In the genomic region with DNA sequence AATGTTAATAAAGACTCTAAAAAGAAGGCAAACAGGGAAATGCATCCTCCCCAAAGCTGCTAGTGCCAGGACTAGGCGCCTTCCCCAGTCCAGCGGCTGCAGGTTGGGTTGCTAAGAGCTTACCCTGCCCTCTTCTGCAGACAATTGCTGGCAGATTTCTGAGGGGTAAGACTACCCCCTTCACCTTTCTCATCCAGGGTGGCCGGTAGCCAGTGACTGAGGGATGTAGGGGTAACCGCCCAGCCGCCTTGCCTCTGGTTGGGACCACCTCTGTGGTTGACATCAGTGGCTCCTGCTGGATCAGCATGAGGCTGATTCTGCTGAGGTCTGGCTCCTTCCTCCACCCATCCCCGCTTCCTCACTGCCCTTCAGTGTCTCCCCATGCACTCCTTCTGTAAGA, we compare ENCODE assay signal across 14 cellular contexts.
"Had no signal": no experiment of that assay in that cellular context is flagged by ENCODE, and none has a peak within 500 bp of the region (broad histone marks: within the 10 kb centered on the region; RNA-seq: fewer than 3 reads in every experiment).

No MANE protein-coding gene starts in this region.

- H3K9ac ChIP-seq: parathyroid adenoma had no signal

- H3K9me3 Mint-ChIP-seq: activated CD4-positive, alpha-beta T cell treated with anti-CD3 and anti-CD28 coated beads, Interleukin-2, amount 10 ng/mL, durations not matched to agents 24 days and 14 days; dendritic cell treated with granulocyte-macrophage colony-stimulating factor and Interleukin-4, amounts not matched to agents 40 ng/mL and 50 ng/mL, for 4 days; effector memory CD8-positive, alpha-beta T cell; memory B cell; naive thymus-derived CD4-positive, alpha-beta T cell had no signal

- H3K4me3 Mint-ChIP-seq: activated CD4-positive, alpha-beta T cell treated with anti-CD3 and anti-CD28 coated beads, Interleukin-2, amount 10 ng/mL, durations not matched to agents 24 days and 14 days; activated naive CD8-positive, alpha-beta T cell; dendritic cell treated with granulocyte-macrophage colony-stimulating factor and Interleukin-4, amounts not matched to agents 40 ng/mL and 50 ng/mL, for 4 days; effector memory CD8-positive, alpha-beta T cell; memory B cell; naive thymus-derived CD4-positive, alpha-beta T cell; stimulated activated naive B cell treated with anti-CD40 and anti-IgM and Interleukin-4, amounts not matched to agents 10 μg/mL and 1 μg/mL and 100 μg/mL, for 72 hours had no signal

- H3K36me3 Mint-ChIP-seq: activated naive CD8-positive, alpha-beta T cell; memory B cell; naive thymus-derived CD4-positive, alpha-beta T cell; stimulated activated naive B cell treated with anti-CD40 and anti-IgM and Interleukin-4, amounts not matched to agents 10 μg/mL and 1 μg/mL and 100 μg/mL, for 72 hours had no signal

- H3K4me1 ChIP-seq: parathyroid adenoma, spleen, thyroid gland had no signal

- H3K4me3 ChIP-seq: hepatocyte, spleen, thyroid gland had no signal

- DNase-seq: activated CD4-positive, CD25-positive, alpha-beta regulatory T cell; effector memory CD8-positive, alpha-beta T cell; spleen had no signal

- H3K27ac ChIP-seq: hepatocyte, parathyroid adenoma, spleen, thyroid gland had no signal

- H3K4me1 Mint-ChIP-seq: activated CD4-positive, alpha-beta T cell treated with anti-CD3 and anti-CD28 coated beads, Interleukin-2, amount 10 ng/mL, durations not matched to agents 24 days and 14 days; memory B cell; naive thymus-derived CD4-positive, alpha-beta T cell; stimulated activated naive B cell treated with anti-CD40 and anti-IgM and Interleukin-4, amounts not matched to agents 10 μg/mL and 1 μg/mL and 100 μg/mL, for 72 hours had no signal

- H3K9me3 ChIP-seq: spleen, thyroid gland had no signal

- H3K79me2 ChIP-seq: hepatocyte, parathyroid adenoma had no signal

- H3K27ac Mint-ChIP-seq: activated CD4-positive, alpha-beta T cell treated with anti-CD3 and anti-CD28 coated beads, Interleukin-2, amount 10 ng/mL, durations not matched to agents 24 days and 14 days; activated naive CD8-positive, alpha-beta T cell; dendritic cell treated with granulocyte-macrophage colony-stimulating factor and Interleukin-4, amounts not matched to agents 40 ng/mL and 50 ng/mL, for 4 days; effector memory CD8-positive, alpha-beta T cell; memory B cell; naive thymus-derived CD4-positive, alpha-beta T cell; stimulated activated naive B cell treated with anti-CD40 and anti-IgM and Interleukin-4, amounts not matched to agents 10 μg/mL and 1 μg/mL and 100 μg/mL, for 72 hours had no signal

- H3K36me3 ChIP-seq: spleen, thyroid gland had no signal

- H3K4me2 ChIP-seq: hepatocyte had no signal

- FAIRE-seq: bronchial epithelial cell, keratinocyte had no signal

- H2AFZ ChIP-seq: hepatocyte, parathyroid adenoma had no signal

- H3K27me3 ChIP-seq: thyroid gland had no signal
